1 cellular context compared by ENCODE assay signal in genomic region chr21:42513985-42514882, GRCh38.
A peak's percentile ranks its signal among the peaks of the same experiment; 100 is the strongest.
TF ChIP-seq lines count a peak whose summit lies in the region.

No MANE protein-coding gene starts in this region.

TF ChIP-seq in K562, 482 proteins besides CTCF, POLR2A, EP300 and RAD21 (continues in another document):
- TF ChIP-seq THRAP3 (IDR thresholded peaks at IDR 0.05; ENCODE audit: borderline replicate concordance) (no peak), PRPF4 (IDR thresholded peaks at IDR 0.05; ENCODE audit: insufficient read depth, low read depth, low read length, poor library complexity, severe bottlenecking) (no peak), IRF2 (CRISPR knock-in tag; IDR thresholded peaks at IDR 0.05) (no peak), ZNF124 (CRISPR knock-in tag; IDR thresholded peaks at IDR 0.05) (no peak), TCFL5 (CRISPR knock-in tag; conservative IDR thresholded peaks at IDR 0.05) (no peak), TAF1 (IDR thresholded peaks at IDR 0.05; ENCODE audit: control insufficient read depth, extremely low read depth, insufficient read depth, low read length, severe bottlenecking) (peak; percentile 5), ELF1 (tag; IDR thresholded peaks at IDR 0.05) (peak; percentile 55), TAF9B (IDR thresholded peaks at IDR 0.05; ENCODE audit: partially characterized antibody) (no peak), ZBTB9 (CRISPR knock-in tag; IDR thresholded peaks at IDR 0.05) (no peak), GTF2A2 (tag; IDR thresholded peaks at IDR 0.05) (no peak), CEBPZ (IDR thresholded peaks at IDR 0.05; ENCODE audit: borderline replicate concordance, low read depth, low read length) (no peak), MXI1 (IDR thresholded peaks at IDR 0.05; ENCODE audit: low read depth, low read length) (no peak), NRF1 (conservative IDR thresholded peaks at IDR 0.05 in 1 of 2, IDR thresholded peaks at IDR 0.05 in 1 of 2) (peak; percentile 29 to 39; a peak in 2 of 4 replicates), ZFP36 (IDR thresholded peaks at IDR 0.05; ENCODE audit: low read depth, low read length, partially characterized antibody) (no peak), RBM34 (IDR thresholded peaks at IDR 0.05; ENCODE audit: borderline replicate concordance, insufficient read depth, low read length) (no peak), ZNF217 (CRISPR knock-in tag; IDR thresholded peaks at IDR 0.05) (no peak), ZFX (CRISPR knock-in tag; IDR thresholded peaks at IDR 0.05) (peak; percentile 78), CEBPG (CRISPR knock-in tag; IDR thresholded peaks at IDR 0.05) (no peak), CEBPG (tag; conservative IDR thresholded peaks at IDR 0.05 in 1 of 2, IDR thresholded peaks at IDR 0.05 in 1 of 2) (no peak), ZEB2 (IDR thresholded peaks at IDR 0.05) (no peak), TCF15 (CRISPR knock-in tag; IDR thresholded peaks at IDR 0.05) (no peak), NFATC3 (IDR thresholded peaks at IDR 0.05) (no peak), ARID3A (IDR thresholded peaks at IDR 0.05; ENCODE audit: borderline replicate concordance, low read depth, low read length) (no peak), HDAC6 (IDR thresholded peaks at IDR 0.05; ENCODE audit: low read depth, low read length) (0 out of 2 replicates have a peak, but pooled peaks have one; percentile 10), ZNF778 (CRISPR knock-in tag; IDR thresholded peaks at IDR 0.05) (no peak), YBX1 (IDR thresholded peaks at IDR 0.05) (no peak), FUS (optimal IDR thresholded peaks at IDR 0.05; ENCODE audit: low read depth, low read length) (no peak), ZNF507 (tag; conservative IDR thresholded peaks at IDR 0.05) (no peak), DEAF1 (CRISPR knock-in tag; IDR thresholded peaks at IDR 0.05) (no peak), SMARCC2 (IDR thresholded peaks at IDR 0.05; ENCODE audit: low read depth) (no peak), FOSL1 (tag; conservative IDR thresholded peaks at IDR 0.05) (no peak), HLTF (IDR thresholded peaks at IDR 0.05) (no peak), FOXA3 (CRISPR knock-in tag; conservative IDR thresholded peaks at IDR 0.05 in 1 of 2, IDR thresholded peaks at IDR 0.05 in 1 of 2) (no peak), FOXP1 (CRISPR knock-in tag; IDR thresholded peaks at IDR 0.05) (no peak), TSC22D4 (tag; IDR thresholded peaks at IDR 0.05) (no peak), BACH1 (tag; IDR thresholded peaks at IDR 0.05) (no peak), ZNF584 (CRISPR knock-in tag; IDR thresholded peaks at IDR 0.05; ENCODE audit: low read depth) (no peak), ASH1L (IDR thresholded peaks at IDR 0.05; ENCODE audit: borderline replicate concordance, low read depth, partially characterized antibody) (no peak), EGR1 (conservative IDR thresholded peaks at IDR 0.05) (peak; percentile 36; the same call in 1 of the 2 replicates), STAT6 (CRISPR knock-in tag; IDR thresholded peaks at IDR 0.05) (no peak), MAZ (CRISPR knock-in tag; conservative IDR thresholded peaks at IDR 0.05 in 1 of 2, IDR thresholded peaks at IDR 0.05 in 1 of 2) (peak in 1 of 2 experiments; percentile 52; a peak in 2 of 4 replicates), GABPA (tag; conservative IDR thresholded peaks at IDR 0.05; ENCODE audit: low read depth) (peak; percentile 56), ZNF232 (CRISPR knock-in tag; IDR thresholded peaks at IDR 0.05) (0 out of 2 replicates have a peak, but pooled peaks have one; percentile 57), LARP7 (IDR thresholded peaks at IDR 0.05) (no peak), TFAP4 (CRISPR knock-in tag; IDR thresholded peaks at IDR 0.05; ENCODE audit: borderline replicate concordance) (peak; percentile 76), VEZF1 (CRISPR knock-in tag; IDR thresholded peaks at IDR 0.05) (peak; percentile 56; the same call in 1 of the 2 replicates), TBL1XR1 (IDR thresholded peaks at IDR 0.05; ENCODE audit: low read length in 2 of 2) (no peak), ZSCAN32 (CRISPR knock-in tag; IDR thresholded peaks at IDR 0.05) (no peak), ATF3 (IDR thresholded peaks at IDR 0.05) (no peak), ATF3 (CRISPR knock-in tag; conservative IDR thresholded peaks at IDR 0.05) (no peak), NFIC (IDR thresholded peaks at IDR 0.05) (no peak), RBM22 (IDR thresholded peaks at IDR 0.05; ENCODE audit: low read depth, low read length, poor library complexity, severe bottlenecking) (no peak), ZNF175 (CRISPR knock-in tag; IDR thresholded peaks at IDR 0.05; ENCODE audit: low read depth) (no peak), ZKSCAN3 (CRISPR knock-in tag; IDR thresholded peaks at IDR 0.05) (no peak)
